ENCODE assay signal across 10 cellular contexts in genomic region chr9:18396102-18396728, GRCh38.
DNase-seq lines count a peak whose midpoint lies in the region; ATAC-seq, FAIRE-seq and TF ChIP-seq lines count a peak whose summit lies in the region.
"Had no signal": no experiment of that assay in that cellular context is flagged by ENCODE, and none has a peak within 500 bp of the region (broad histone marks: within the 10 kb centered on the region; RNA-seq: fewer than 3 reads in every experiment).

No MANE protein-coding gene starts in this region.

- no peak overlapping the region for H3K9ac ChIP-seq in GM12878 (ENCODE audit: control insufficient read depth, insufficient read depth, low read length)

- no peak for TF ChIP-seq CTCF in GM12865 (IDR thresholded peaks at IDR 0.05; ENCODE audit: insufficient read depth, low read depth, low read length, missing control alignments)
- 0 out of 6 replicates have a peak, but pooled peaks of 1 of the 3 experiments have one; percentile 5 for TF ChIP-seq CTCF in GM12878 (IDR thresholded peaks at IDR 0.05 in 2 of 3, conservative IDR thresholded peaks at IDR 0.05 in 1 of 3; ENCODE audit: control insufficient read depth in 2 of 3, extremely low read depth in 1 of 3, insufficient read depth in 1 of 3, low read depth in 3 of 3, low read length in 3 of 3)
- no peak for TF ChIP-seq CTCF in pancreas (IDR thresholded peaks at IDR 0.05)

- H2AFZ ChIP-seq in GM12878 (ENCODE audit: control insufficient read depth, low read depth, low read length), result no peak overlapping the region

- no peaks in the 10 kb centered on the region for H3K4me1 Mint-ChIP-seq in activated CD4-positive, alpha-beta memory T cell treated with anti-CD3 and anti-CD28 coated beads, Interleukin-2, amount 10 ng/mL, durations not matched to agents 7 days and 5 days

- H3K27me3 ChIP-seq in GM12878 (replicated peaks in 1 of 2; ENCODE audit: control insufficient read depth in 2 of 2, insufficient read depth in 2 of 2, low read length in 1 of 2) (no peaks in the 10 kb centered on the region), pancreas (no peaks in the 10 kb centered on the region)
- H3K27me3 ChIP-seq: neutrophil had no signal

- SMC1A ChIA-PET in GM12878 (lab: Charles Lee; ENCODE audit: uncharacterized antibody, unreplicated experiment), result interaction anchor here (0.6 to 1.7 kb wide), 3 partner anchors 78 to 397 kb away, joined by 3 to 5 read pairs (median 3); no protein-coding TSS in a partner anchor

- H3K9me3 Mint-ChIP-seq in activated CD4-positive, alpha-beta memory T cell treated with anti-CD3 and anti-CD28 coated beads, Interleukin-2, amount 10 ng/mL, durations not matched to agents 7 days and 5 days, result no peaks in the 10 kb centered on the region

- POLR2A ChIA-PET in GM12878 (lab: Charles Lee), result no interaction called here
- POLR2A ChIA-PET in activated CD4-positive, alpha-beta memory T cell treated with anti-CD3 and anti-CD28 coated beads, Interleukin-2, amount 10 ng/mL, durations not matched to agents 7 days and 5 days (lab: Charles Lee), result no interaction called here

- no peak for TF ChIP-seq POLR2A in GM12878 (IDR thresholded peaks at IDR 0.05; ENCODE audit: low read depth, low read length)

- H4K20me1 ChIP-seq in GM12878 (ENCODE audit: control insufficient read depth, insufficient read depth), result no peaks in the 10 kb centered on the region

- no peak overlapping the region for H3K27ac ChIP-seq in GM12878 (ENCODE audit: control insufficient read depth, insufficient read depth)
- H3K27ac ChIP-seq in pancreas, result no peak overlapping the region
- H3K27ac ChIP-seq: neutrophil had no signal

- intact Hi-C loops in GM12878 (cut with micrococcal nuclease; ENCODE audit: unreplicated experiment) (loop anchor here (2.0 kb wide), 1 partner anchor 141 kb away; no protein-coding TSS in a partner anchor), pancreas (cut with DNase I) (no loop called here), left colon (cut with DNase I, micrococcal nuclease) (no loop called here)

- FAIRE-seq in GM12878 (lab: Jason Lieb, UNC) (no peak), pancreas (lab: Jason Lieb, UNC) (peak; percentile 97)
- FAIRE-seq: K562 had no signal

- no peaks in the 10 kb centered on the region for H3K27me3 Mint-ChIP-seq in activated CD4-positive, alpha-beta memory T cell treated with anti-CD3 and anti-CD28 coated beads, Interleukin-2, amount 10 ng/mL, durations not matched to agents 7 days and 5 days

- no peak for ATAC-seq in GM12878
- no peak for ATAC-seq in pancreas
- no peak for ATAC-seq in GM18870 (IDR thresholded peaks at IDR 0.05; ENCODE audit: unreplicated experiment)
- no peak for ATAC-seq in left colon
- ATAC-seq: K562 had no signal

- in situ Hi-C loops in GM12878 (cut with MboI), result no loop called here

- no peak overlapping the region for H3K4me3 ChIP-seq in GM12865 (ENCODE audit: low read depth, low read length)
- H3K4me3 ChIP-seq in GM12878, result no peak overlapping the region
- H3K4me3 ChIP-seq in pancreas, result no peak overlapping the region
- H3K4me3 ChIP-seq: K562 had no signal

- TF ChIP-seq RAD21 in GM12878 (IDR thresholded peaks at IDR 0.05; ENCODE audit: insufficient read depth, low read depth, low read length), result peak; percentile 32; the same call in 1 of the 2 replicates

- RAD21 ChIA-PET in GM12878 (lab: Charles Lee; ENCODE audit: unreplicated experiment), result interaction anchor here (0.7 kb wide), 1 partner anchor 141 kb away, joined by 3 read pairs; no protein-coding TSS in a partner anchor

- H3K4me1 ChIP-seq in GM12878 (ENCODE audit: control insufficient read depth, insufficient read depth, low read length), result no peaks in the 10 kb centered on the region
- H3K4me1 ChIP-seq in pancreas, result no peaks in the 10 kb centered on the region

- H3K4me2 ChIP-seq in GM12878 (ENCODE audit: control insufficient read depth, insufficient read depth), result no peak overlapping the region

- peak; percentile 4 for DNase-seq in GM12865 (ENCODE audit: low read depth)
- peak; percentile 70 for DNase-seq in NCI-H1092 (lab: John Stamatoyannopoulos, UW)
- no peak for DNase-seq in GM12878 (ENCODE audit: low read depth, low spot score)
- DNase-seq in pancreas, result no peak
- no peak for DNase-seq in left colon
- DNase-seq in activated CD4-positive, alpha-beta memory T cell treated with anti-CD3 and anti-CD28 coated beads, Interleukin-2, amount 10 ng/mL, durations not matched to agents 7 days and 5 days, result no peak
- DNase-seq: activated CD4-positive, alpha-beta T cell treated with anti-CD3 and anti-CD28 coated beads for 4 hours had no signal

- H3K4me3 Mint-ChIP-seq in activated CD4-positive, alpha-beta memory T cell treated with anti-CD3 and anti-CD28 coated beads, Interleukin-2, amount 10 ng/mL, durations not matched to agents 7 days and 5 days, result no peak overlapping the region

- CTCF ChIA-PET in GM12878 (lab: Yijun Ruan, JAX), result interaction anchor here (0.5 to 1.3 kb wide), 3 partner anchors 8 to 141 kb away, joined by 3 to 9 read pairs (median 3); no protein-coding TSS in a partner anchor
- CTCF ChIA-PET in activated CD4-positive, alpha-beta memory T cell treated with anti-CD3 and anti-CD28 coated beads, Interleukin-2, amount 10 ng/mL, durations not matched to agents 7 days and 5 days (lab: Charles Lee), result no interaction called here

- H3K27ac Mint-ChIP-seq in activated CD4-positive, alpha-beta memory T cell treated with anti-CD3 and anti-CD28 coated beads, Interleukin-2, amount 10 ng/mL, durations not matched to agents 7 days and 5 days, result no peak overlapping the region

- no peaks in the 10 kb centered on the region for H3K79me2 ChIP-seq in GM12878 (ENCODE audit: control insufficient read depth, insufficient read depth, low read length)

- no peak for TF ChIP-seq EP300 in GM12878 (IDR thresholded peaks at IDR 0.05; ENCODE audit: borderline replicate concordance in 1 of 2, control insufficient read depth in 1 of 2, low read depth in 2 of 2, low read length in 2 of 2)

- H3K9me3 ChIP-seq in GM12878 (replicated peaks; ENCODE audit: control insufficient read depth, insufficient read depth, low read length), result no peaks in the 10 kb centered on the region
- H3K9me3 ChIP-seq in pancreas, result no peaks in the 10 kb centered on the region
- H3K9me3 ChIP-seq: neutrophil had no signal

- no TSS peak for BruUV-seq in GM12878 (replicated peaks; lab: Mats Ljungman, UMichigan)

- H3K36me3 Mint-ChIP-seq in activated CD4-positive, alpha-beta memory T cell treated with anti-CD3 and anti-CD28 coated beads, Interleukin-2, amount 10 ng/mL, durations not matched to agents 7 days and 5 days (ENCODE audit: low read depth), result no peaks in the 10 kb centered on the region

- no peaks in the 10 kb centered on the region for H3K36me3 ChIP-seq in GM12878 (ENCODE audit: control insufficient read depth in 2 of 2, insufficient read depth in 2 of 2, low read length in 1 of 2)
- H3K36me3 ChIP-seq in pancreas, result no peaks in the 10 kb centered on the region
- H3K36me3 ChIP-seq: neutrophil had no signal

TF ChIP-seq in GM12878, 131 proteins besides CTCF, POLR2A, EP300 and RAD21:
- TF ChIP-seq SREBF1 (IDR thresholded peaks at IDR 0.05; ENCODE audit: low read length) (no peak), ZNF592 (IDR thresholded peaks at IDR 0.05) (no peak), TAF1 (IDR thresholded peaks at IDR 0.05; ENCODE audit: borderline replicate concordance, low read depth, low read length) (no peak), CREB1 (IDR thresholded peaks at IDR 0.05; ENCODE audit: low read depth) (no peak), NKRF (conservative IDR thresholded peaks at IDR 0.05) (no peak), CHD1 (IDR thresholded peaks at IDR 0.05; ENCODE audit: low read depth, low read length) (no peak)

Comparison
In these comparisons a context has a peak if more than half of its experiments do, and no peak if none do; other contexts are left out.
1. DNase-seq: peak in GM12865 (single experiment) and NCI-H1092 (single experiment); none in GM12878 (single experiment), pancreas (0 of 6), left colon (0 of 2) and activated CD4-positive, alpha-beta memory T cell treated with anti-CD3 and anti-CD28 coated beads, Interleukin-2, amount 10 ng/mL, durations not matched to agents 7 days and 5 days (single experiment).